In the genomic region with DNA sequence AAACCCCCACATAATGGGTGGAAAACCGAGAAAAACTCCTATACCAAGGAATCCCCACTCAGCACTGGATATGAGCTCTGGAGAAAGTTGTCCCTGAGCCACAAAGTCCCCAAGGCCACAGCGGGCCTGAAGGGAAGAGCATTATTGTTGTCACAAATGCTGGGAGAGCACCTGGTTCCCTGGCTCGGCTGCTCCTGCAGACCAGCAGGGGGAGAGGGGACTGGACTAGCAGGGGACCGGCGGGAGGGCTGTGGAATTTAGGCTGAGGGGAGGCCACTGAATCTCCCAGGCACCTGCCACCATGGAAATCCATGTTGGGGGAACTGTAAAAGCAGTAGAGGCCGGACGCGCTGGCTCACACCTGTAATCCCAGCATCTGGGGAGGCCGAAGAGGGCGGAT, we compare ENCODE assay signal across 23 cellular contexts. TPM values are rescaled to one million over a fixed set of nuclear protein-coding genes. Genes with fewer than 3 reads are reported as not detected.
DNase-seq lines count a peak whose midpoint lies in the region; ATAC-seq and TF ChIP-seq lines count a peak whose summit lies in the region.
"Had no signal": no experiment of that assay in that cellular context is flagged by ENCODE, and none has a peak within 500 bp of the region (broad histone marks: within the 10 kb centered on the region; RNA-seq: fewer than 3 reads in every experiment).

No MANE protein-coding gene starts in this region.

- no peak overlapping the region for H3K4me2 ChIP-seq in SK-N-SH

- H3K27ac ChIP-seq in SK-N-SH (ENCODE audit: low read depth in 2 of 2, low read length in 1 of 2) (no peak overlapping the region), stomach (peak overlapping the region in 3 of 5 donors; percentile 42 to 66 (median 46)), coronary artery (no peak overlapping the region)
- H3K27ac ChIP-seq: neutrophil had no signal

- CTCF ChIA-PET in SK-N-SH (lab: Yijun Ruan, JAX), result interaction anchor here (0.5 to 2.0 kb wide), 2 partner anchors 25 to 26 kb away, joined by 3 to 13 read pairs; a partner anchor contains a TSS
- CTCF ChIA-PET in WTC11 (lab: Charles Lee), result interaction anchor here (0.6 to 1.3 kb wide), 7 partner anchors 8 to 190 kb away, joined by 3 to 11 read pairs (median 5); a partner anchor contains a TSS
- CTCF ChIA-PET in Calu3 (lab: Charles Lee), result no interaction called here

- H3K36me3 Mint-ChIP-seq in WTC11 (no peaks in the 10 kb centered on the region), Calu3 (ENCODE audit: insufficient read depth, unreplicated experiment) (peaks cover 23% of the 10 kb centered on the region)
- H3K36me3 Mint-ChIP-seq: type B pancreatic cell had no signal

- DNase-seq in SK-N-SH (no peak), WTC11 (ENCODE audit: low spot score) (peak; percentile 61), iPS-NIHi11 (ENCODE audit: low spot score) (peak; percentile 53), stomach (no peak), Calu3 (no peak), DMS 273 treated with DMSO at 0.1 percent for 48 hours (lab: John Stamatoyannopoulos, UW) (no peak), coronary artery (ENCODE audit: low spot score) (no peak)
- DNase-seq: activated CD4-positive, alpha-beta T cell treated with anti-CD3 and anti-CD28 coated beads for 36 hours; activated naive CD4-positive, alpha-beta T cell treated with anti-CD3 and anti-CD28 coated beads, Interleukin-2, amount 50 U/mL, for 16 hours; activated T-cell treated with anti-CD3 and anti-CD28 coated beads, Interleukin-2, amount 50 U/mL, for 48 hours; aorta; cerebellar nuclear complex; effector memory CD4-positive, alpha-beta T cell; KG1; kidney glomerular epithelial cell; stimulated activated CD4-positive, alpha-beta T cell treated with anti-CD3 and anti-CD28 coated beads, Interleukin-4, amount 100 ng/mL, for 4 hours; stimulated activated naive CD8-positive, alpha-beta T cell treated with anti-CD3 and anti-CD28 coated beads, Interleukin-15, amount 100 ng/mL, for 72 hours had no signal

- intact Hi-C loops in stomach (cut with DNase I; ENCODE audit: low total_unique reads), result no loop called here
- intact Hi-C loops in Calu3 (cut with micrococcal nuclease; ENCODE audit: unreplicated experiment), result loop anchor here (10.0 kb wide), 1 partner anchor 56 kb away; no protein-coding TSS in a partner anchor

- peaks cover 5% of the 10 kb centered on the region for H3F3A ChIP-seq in SK-N-SH (replicated peaks; ENCODE audit: insufficient read depth)

- no peaks in the 10 kb centered on the region for H3K9me3 ChIP-seq in SK-N-SH
- no peaks in the 10 kb centered on the region for H3K9me3 ChIP-seq in stomach
- H3K9me3 ChIP-seq: HAP-1, neutrophil had no signal

- H3K9ac ChIP-seq in SK-N-SH, result no peak overlapping the region

- ATAC-seq in SK-N-SH treated with all-trans-retinoic acid at 6 μM for 48 hours, result no peak
- ATAC-seq in WTC11, result peak; percentile 84
- ATAC-seq: activated CD4-positive, alpha-beta T cell treated with anti-CD3 and anti-CD28 coated beads for 36 hours; stimulated activated naive CD8-positive, alpha-beta T cell treated with anti-CD3 and anti-CD28 coated beads, Interleukin-15, amount 100 ng/mL, for 72 hours had no signal

- no peak overlapping the region for H2AFZ ChIP-seq in SK-N-SH (ENCODE audit: low read depth)

- H3K4me1 ChIP-seq in SK-N-SH (ENCODE audit: control insufficient read depth in 1 of 2, insufficient read depth in 2 of 2, low read depth in 1 of 2, low read length in 1 of 2), result peaks cover 11 to 41% of the 10 kb centered on the region in 2 experiments
- H3K4me1 ChIP-seq in stomach, result peaks cover 0 to 9% (median 8%) of the 10 kb centered on the region in 4 donors
- H3K4me1 ChIP-seq: HAP-1 had no signal

- POLR2A ChIA-PET in SK-N-SH (lab: Yijun Ruan, JAX), result no interaction called here
- POLR2A ChIA-PET in WTC11 (lab: Charles Lee), result no interaction called here

- no peaks in the 10 kb centered on the region for H4K20me1 ChIP-seq in SK-N-SH (ENCODE audit: insufficient read depth)

- no TSS peak for BruUV-seq in Calu3 (replicated peaks; lab: Mats Ljungman, UMichigan)

- TF ChIP-seq RAD21 in SK-N-SH (IDR thresholded peaks at IDR 0.05; ENCODE audit: low read length), result no peak

- no peaks in the 10 kb centered on the region; the same call in 1 of the 2 replicates for H3K79me2 ChIP-seq in SK-N-SH (ENCODE audit: insufficient read depth)

- TF ChIP-seq EP300 in SK-N-SH (IDR thresholded peaks at IDR 0.05; ENCODE audit: borderline replicate concordance in 1 of 2, low read depth in 1 of 2, low read length in 1 of 2) (no peak), stomach (IDR thresholded peaks at IDR 0.05) (no peak)

- H3K4me1 Mint-ChIP-seq in WTC11 (peaks cover 16% of the 10 kb centered on the region), Calu3 (ENCODE audit: low read depth, unreplicated experiment) (peaks cover 24% of the 10 kb centered on the region)
- H3K4me1 Mint-ChIP-seq: stimulated activated naive CD8-positive, alpha-beta T cell treated with anti-CD3 and anti-CD28 coated beads, Interleukin-15, amount 100 ng/mL, for 72 hours had no signal

- H3K9me3 Mint-ChIP-seq in WTC11 (no peaks in the 10 kb centered on the region), Calu3 (ENCODE audit: low read depth, unreplicated experiment) (no peaks in the 10 kb centered on the region)
- H3K9me3 Mint-ChIP-seq: stimulated activated naive CD8-positive, alpha-beta T cell treated with anti-CD3 and anti-CD28 coated beads, Interleukin-15, amount 100 ng/mL, for 72 hours; type B pancreatic cell had no signal

- no peaks in the 10 kb centered on the region for H3K36me3 ChIP-seq in SK-N-SH (replicated peaks in 1 of 2; ENCODE audit: control insufficient read depth in 1 of 2, insufficient read depth in 2 of 2, low read length in 1 of 2)
- peaks cover 0 to 5% (median 0%) of the 10 kb centered on the region in 4 donors for H3K36me3 ChIP-seq in stomach
- H3K36me3 ChIP-seq: HAP-1, neutrophil had no signal

- H3K4me3 ChIP-seq in SK-N-SH (ENCODE audit: low read depth in 2 of 2, low read length in 1 of 2), result no peak overlapping the region
- H3K4me3 ChIP-seq in stomach, result no peak overlapping the region
- no peak overlapping the region for H3K4me3 ChIP-seq in coronary artery
- H3K4me3 ChIP-seq: HAP-1 had no signal

- H3K4me3 Mint-ChIP-seq in WTC11, result no peak overlapping the region
- H3K4me3 Mint-ChIP-seq in Calu3 (ENCODE audit: low read depth, unreplicated experiment), result no peak overlapping the region
- H3K4me3 Mint-ChIP-seq: activated CD4-positive, alpha-beta T cell treated with anti-CD3 and anti-CD28 coated beads for 36 hours; stimulated activated naive CD8-positive, alpha-beta T cell treated with anti-CD3 and anti-CD28 coated beads, Interleukin-15, amount 100 ng/mL, for 72 hours; type B pancreatic cell had no signal

- H3K27me3 ChIP-seq in SK-N-SH (ENCODE audit: insufficient read depth), result no peaks in the 10 kb centered on the region
- no peaks in the 10 kb centered on the region for H3K27me3 ChIP-seq in stomach

- no peak for TF ChIP-seq POLR2A in stomach (IDR thresholded peaks at IDR 0.05)

- H3K27ac Mint-ChIP-seq in WTC11 (peak overlapping the region; percentile 67), Calu3 (ENCODE audit: unreplicated experiment) (no peak overlapping the region)
- H3K27ac Mint-ChIP-seq: activated CD4-positive, alpha-beta T cell treated with anti-CD3 and anti-CD28 coated beads for 36 hours had no signal

- 96% methylated on average over 9 of the region's 10 CpGs for WGBS in SK-N-SH (ENCODE audit: low lambda C conversion rate)
- WGBS in stomach, 5 donors, result 90 to 96% (median 94%) methylated on average over 10 of the region's 10 CpGs

- H3K27me3 Mint-ChIP-seq in WTC11 (ENCODE audit: low read depth), result no peaks in the 10 kb centered on the region
- no peaks in the 10 kb centered on the region for H3K27me3 Mint-ChIP-seq in Calu3 (ENCODE audit: unreplicated experiment)
- H3K27me3 Mint-ChIP-seq: activated CD4-positive, alpha-beta T cell treated with anti-CD3 and anti-CD28 coated beads for 36 hours; stimulated activated naive CD8-positive, alpha-beta T cell treated with anti-CD3 and anti-CD28 coated beads, Interleukin-15, amount 100 ng/mL, for 72 hours; type B pancreatic cell had no signal

- TF ChIP-seq CTCF in SK-N-SH (IDR thresholded peaks at IDR 0.05) (peak; percentile 10; the same call in 1 of the 2 replicates), WTC11 (IDR thresholded peaks at IDR 0.05) (no peak), stomach (IDR thresholded peaks at IDR 0.05) (no peak), Calu3 (IDR thresholded peaks at IDR 0.05; ENCODE audit: unreplicated experiment) (no peak), coronary artery (IDR thresholded peaks at IDR 0.05) (no peak)

- no peaks in the 10 kb centered on the region for H3K9me2 ChIP-seq in SK-N-SH

TF ChIP-seq in SK-N-SH, 30 proteins besides CTCF, POLR2A, EP300 and RAD21 (continues in another document):
- TF ChIP-seq NRF1 (IDR thresholded peaks at IDR 0.05; ENCODE audit: low read depth, low read length) (no peak), MEF2A (IDR thresholded peaks at IDR 0.05; ENCODE audit: borderline replicate concordance, low read depth) (no peak), FOSL2 (IDR thresholded peaks at IDR 0.05; ENCODE audit: borderline replicate concordance, low read depth) (no peak), POLR2AphosphoS5 (IDR thresholded peaks at IDR 0.05; ENCODE audit: low read depth, low read length) (no peak)

TF ChIP-seq in SK-N-SH treated with all-trans-retinoic acid at 6 μM for 48 hours, 23 proteins besides CTCF, POLR2A, EP300 and RAD21 (continues in another document):
- TF ChIP-seq OSR1 (CRISPR knock-in tag; IDR thresholded peaks at IDR 0.05) (no peak), ISL1 (CRISPR knock-in tag; IDR thresholded peaks at IDR 0.05) (no peak), ZNF8 (CRISPR knock-in tag; IDR thresholded peaks at IDR 0.05) (no peak), TOX (CRISPR knock-in tag; IDR thresholded peaks at IDR 0.05; ENCODE audit: borderline replicate concordance) (no peak), SNAI2 (CRISPR knock-in tag; IDR thresholded peaks at IDR 0.05) (no peak)

RNA-seq across cellular contexts. Expression of a gene that starts 7.0 kb away (rescaled TPM):
- polyA plus RNA-seq in SK-N-SH (2012; rRNA removed) (9.7 and 11.8 TPM in 2 replicates), stomach (10 to 100 TPM; 20.2 to 25.3 (median 25.2) TPM)
- polyA plus RNA-seq in SK-N-SH (2012; cell fraction: cytosol; rRNA removed), result 4.5 and 6.9 TPM in 2 replicates
- polyA plus RNA-seq in SK-N-SH (2012; cell fraction: nucleus; rRNA removed), result 19.9 and 39.1 TPM in 2 replicates
- total RNA-seq in WTC11 (2021) (22.1 to 27.2 TPM (median 25.6 TPM) in 3 replicates), stomach (10 to 100 TPM in 2 of 5 donors, 1 to 10 TPM in 2, under 1 TPM in 1; 0.58 to 86.0 (median 8.9) TPM), Calu3 (2022) (40.0 and 40.5 TPM in 2 replicates)

RNA-seq across cellular contexts. Expression of a gene that starts 24.0 kb away (rescaled TPM):
- 0.06 and 0.08 TPM in 2 replicates for polyA plus RNA-seq in SK-N-SH (2012; rRNA removed)
- polyA plus RNA-seq in SK-N-SH (2012; cell fraction: cytosol; rRNA removed), result 0.05 and 0.08 TPM in 2 replicates
- 0.04 and 0.21 TPM in 2 replicates for polyA plus RNA-seq in SK-N-SH (2012; cell fraction: nucleus; rRNA removed)
- total RNA-seq in WTC11 (2021), result 0.44 to 0.87 TPM (median 0.68 TPM) in 3 replicates
- total RNA-seq in stomach, result under 1 TPM in 1 of 5 donors, not detected in 4; 0.37 TPM
- 1 to 10 TPM in 2 of 3 donors, not detected in 1; 1.1 to 2.9 TPM for polyA plus RNA-seq in stomach
- total RNA-seq in Calu3 (2022), result not detected in 2 replicates
- total RNA-seq: activated CD4-positive, alpha-beta T cell treated with anti-CD3 and anti-CD28 coated beads for 36 hours; aorta; esophagus mucosa; lung microvascular endothelial cell had no signal

Comparison
In these comparisons a context has a peak if more than half of its experiments do, and no peak if none do; other contexts are left out.
1. DNase-seq: peak in WTC11 (single experiment) and iPS-NIHi11 (single experiment); none in SK-N-SH (single experiment), stomach (single experiment), Calu3 (single experiment), DMS 273 treated with DMSO at 0.1 percent for 48 hours (single experiment) and coronary artery (single experiment).
2. H3K27ac ChIP-seq: peak in stomach (3 of 5); none in SK-N-SH (0 of 2) and coronary artery (0 of 2).